Comparison of ENCODE assay signal across 8 cellular contexts in genomic region chr17:79993390-79994221, GRCh38. TPM values are rescaled to one million over a fixed set of nuclear protein-coding genes. Genes with fewer than 3 reads are reported as not detected.
DNase-seq lines count a peak whose midpoint lies in the region; ATAC-seq and TF ChIP-seq lines count a peak whose summit lies in the region.

No MANE protein-coding gene starts in this region.

- peak; percentile 84 for DNase-seq in AG04450 (ENCODE audit: low read depth, low spot score)
- peak; percentile 60 for DNase-seq in RPMI7951 (ENCODE audit: low read depth)
- DNase-seq in astrocyte of the hippocampus (ENCODE audit: low read depth, low spot score) = peak; percentile 84
- peak; percentile 85 to 92 for DNase-seq in left lung
- DNase-seq in stimulated activated CD8-positive, alpha-beta memory T cell treated with anti-CD3 and anti-CD28 coated beads, Interleukin-2, amount 100 ng/mL, for 48 hours (ENCODE audit: low read depth in 2 of 2) = peak; percentile 30 to 55
- no peak for DNase-seq in T-helper 9 cell

- H3K36me3 ChIP-seq in HUES6 (ENCODE audit: control insufficient read depth, insufficient read depth, low read length) (no peaks in the 10 kb centered on the region), left lung (no peaks in the 10 kb centered on the region)

- H3K27ac ChIP-seq in AG04450 (ENCODE audit: low read depth, low read length) (peak overlapping the region; percentile 92), HUES6 (ENCODE audit: low read depth, low read length) (peak overlapping the region; percentile 60; the same call in 1 of the 2 replicates), left lung (peak overlapping the region in 1 of 2 donors; percentile 81)

- POLR2A ChIA-PET in AG04450 (lab: Yijun Ruan, JAX) = interaction anchor here (0.6 to 1.7 kb wide), 4 partner anchors 42 to 197 kb away, joined by 3 to 8 read pairs (median 3); partner anchors contain the start of genes CBX4 and CBX8

- H3K27me3 ChIP-seq in AG04450 (ENCODE audit: control insufficient read depth, insufficient read depth, low read length) = no peaks in the 10 kb centered on the region
- H3K27me3 ChIP-seq in HUES6 (ENCODE audit: control insufficient read depth, insufficient read depth, low read length) = no peaks in the 10 kb centered on the region; the same call in 1 of the 2 replicates
- H3K27me3 ChIP-seq in left lung = peaks cover 0 to 9% of the 10 kb centered on the region in 2 donors

- H3K4me3 ChIP-seq in AG04450 (ENCODE audit: low read depth, low read length) (0 out of 2 replicates have a peak overlapping the region, but pooled peaks have one; percentile 5), HUES6 (ENCODE audit: low read depth, low read length) (no peak overlapping the region), left lung (no peak overlapping the region)

- CTCF ChIA-PET in AG04450 (lab: Charles Lee) = interaction anchor here (0.6 to 7.3 kb wide), 6 partner anchors 12 to 252 kb away, joined by 3 to 73 read pairs (median 4); partner anchors contain the start of gene CBX4

- ATAC-seq in left lung (peak; percentile 61), GM21390 (IDR thresholded peaks at IDR 0.05; ENCODE audit: unreplicated experiment) (no peak)

- intact Hi-C loops in left lung (cut with DNase I) = loop anchor here in 1 of 2 donors (5.0 kb wide), 1 partner anchor 206 kb away; no protein-coding TSS in a partner anchor

- peak overlapping the region; percentile 47 for H3K9ac ChIP-seq in HUES6 (ENCODE audit: low read length)

- H3K4me1 ChIP-seq in HUES6 (ENCODE audit: control insufficient read depth, insufficient read depth, low read length) (peaks cover 40% of the 10 kb centered on the region), left lung (peaks cover 25 to 60% of the 10 kb centered on the region in 2 donors)

- no peaks in the 10 kb centered on the region; the same call in 1 of the 2 replicates for H3K9me3 ChIP-seq in AG04450 (ENCODE audit: control insufficient read depth, insufficient read depth, low read length)
- H3K9me3 ChIP-seq in HUES6 (ENCODE audit: control insufficient read depth, insufficient read depth, low read depth, low read length) = no peaks in the 10 kb centered on the region
- no peaks in the 10 kb centered on the region for H3K9me3 ChIP-seq in left lung

- TF ChIP-seq CTCF in AG04450 (IDR thresholded peaks at IDR 0.05; ENCODE audit: low read depth, low read length) (no peak), left lung (IDR thresholded peaks at IDR 0.05) (no peak)

RNA-seq across cellular contexts. Expression of gene TBC1D16, which starts 42.1 kb away (rescaled TPM):
- 10.9 and 14.7 TPM in 2 replicates for polyA plus RNA-seq in AG04450 (2011; rRNA removed)
- 23.0 and 31.4 TPM in 2 replicates for polyA minus RNA-seq in AG04450 (2011; rRNA and poly(A)+ RNA removed)
- total RNA-seq in RPMI7951 (2014; rRNA removed; shearing (Covaris generic)) = 8.9 and 10.7 TPM in 2 replicates
- 10 to 100 TPM; 28.6 to 49.1 TPM for total RNA-seq in left lung

RNA-seq across cellular contexts. Expression of gene CCDC40, which starts 42.8 kb away (rescaled TPM):
- 2.0 and 2.4 TPM in 2 replicates for polyA plus RNA-seq in AG04450 (2011; rRNA removed)
- polyA minus RNA-seq in AG04450 (2011; rRNA and poly(A)+ RNA removed) = 0.87 and 3.8 TPM in 2 replicates
- total RNA-seq in RPMI7951 (2014; rRNA removed; shearing (Covaris generic)) = 1.3 and 1.6 TPM in 2 replicates
- 1 to 10 TPM; 8.0 to 8.4 TPM for total RNA-seq in left lung
